16 cellular contexts compared by ENCODE assay signal in the genomic region with DNA sequence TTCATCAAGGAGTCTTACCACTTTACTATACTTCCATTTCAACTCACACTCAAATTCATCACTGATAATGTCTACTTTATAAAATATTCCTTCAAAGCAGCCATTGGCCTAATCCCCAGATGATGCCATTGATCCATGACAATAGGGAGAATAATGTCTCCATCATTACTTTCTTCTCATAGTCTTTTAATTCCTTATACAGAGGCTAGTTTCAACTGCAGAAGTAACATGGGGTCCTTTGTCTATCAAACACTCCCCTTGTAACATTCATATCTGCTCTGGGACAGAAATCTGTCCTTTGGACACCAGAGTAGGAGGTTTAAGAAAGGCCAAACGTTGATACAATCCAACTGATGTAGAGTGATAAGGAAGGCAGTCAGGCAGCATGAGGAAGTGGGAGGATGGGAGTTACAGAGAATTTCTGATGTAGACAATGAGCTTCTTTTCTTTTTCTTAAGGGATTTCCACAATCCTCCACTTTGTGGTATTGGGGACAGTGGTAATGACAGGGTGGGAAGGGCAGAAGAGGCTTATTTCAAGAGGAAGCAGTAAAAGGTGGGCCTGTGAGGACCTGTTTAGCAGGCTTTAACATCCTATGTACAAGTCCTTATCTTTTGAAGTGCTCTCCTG. TPM values are rescaled to one million over a fixed set of nuclear protein-coding genes. Genes with fewer than 3 reads are reported as not detected.
DNase-seq lines count a peak whose midpoint lies in the region; ATAC-seq, FAIRE-seq and TF ChIP-seq lines count a peak whose summit lies in the region.
"Had no signal": no experiment of that assay in that cellular context is flagged by ENCODE, and none has a peak within 500 bp of the region (broad histone marks: within the 10 kb centered on the region; RNA-seq: fewer than 3 reads in every experiment).

No MANE protein-coding gene starts in this region.

- ATAC-seq in HG03135 (IDR thresholded peaks at IDR 0.05; ENCODE audit: unreplicated experiment) (peak; percentile 3), K562 (no peak)
- peak; percentile 21 to 24 for ATAC-seq in stimulated activated naive B cell treated with anti-CD40 and anti-IgM and Interleukin-4, amounts not matched to agents 10 μg/mL and 1 μg/mL and 100 μg/mL, for 72 hours (replicated peaks)
- no peak for ATAC-seq in activated CD4-positive, alpha-beta T cell treated with anti-CD3 and anti-CD28 coated beads for 36 hours
- ATAC-seq: WTC11 had no signal

- POLR2A ChIA-PET in K562 (lab: Yijun Ruan, JAX) = no interaction called here
- POLR2A ChIA-PET in activated CD4-positive, alpha-beta T cell treated with anti-CD3 and anti-CD28 coated beads for 36 hours (lab: Charles Lee) = no interaction called here

- BruUV-seq in K562 (replicated peaks; lab: Mats Ljungman, UMichigan) = no TSS peak

- in situ Hi-C loops in K562 (cut with MboI) = no loop called here

- no peaks in the 10 kb centered on the region; a peak in 1 of 5 replicates for H3K27me3 ChIP-seq in K562 (ENCODE audit: control insufficient read depth in 2 of 2, insufficient read depth in 2 of 2, low read length in 2 of 2)

- no peak for TF ChIP-seq POLR2A in K562 (conservative IDR thresholded peaks at IDR 0.05)

- H3K4me3 ChIP-seq in K562 = no peak overlapping the region
- H3K4me3 ChIP-seq: PC-9 had no signal

- H3K4me2 ChIP-seq in K562 (ENCODE audit: insufficient read depth, low read length) = no peak overlapping the region
- H3K4me2 ChIP-seq: PC-9 had no signal

- no peak for TF ChIP-seq CTCF in K562 (IDR thresholded peaks at IDR 0.05 in 2 of 3, conservative IDR thresholded peaks at IDR 0.05 in 1 of 3; ENCODE audit: insufficient read depth in 2 of 3, low read depth in 1 of 3, low read length in 3 of 3)

- intact Hi-C loops in K562 (cut with micrococcal nuclease) = no loop called here
- intact Hi-C loops in activated CD4-positive, alpha-beta T cell treated with anti-CD3 and anti-CD28 coated beads for 36 hours (cut with DNase I, micrococcal nuclease) = no loop called here

- no peak for DNase-seq in T-helper 1 cell
- DNase-seq in K562 (ENCODE audit: extremely low read depth in 1 of 4, low spot score in 3 of 4) = peak in 1 of 4 experiments; percentile 18
- no peak for DNase-seq in stimulated activated naive B cell treated with anti-CD40 and anti-IgM and Interleukin-4, amounts not matched to agents 10 μg/mL and 1 μg/mL and 100 μg/mL, for 72 hours
- DNase-seq in D341Med (ENCODE audit: low spot score) = no peak
- DNase-seq in SIG-M5 treated with dmso at 0.1 percent for 504 hours (lab: John Stamatoyannopoulos, UW; ENCODE audit: unreplicated experiment) = no peak
- no peak for DNase-seq in activated CD4-positive, alpha-beta T cell treated with anti-CD3 and anti-CD28 coated beads for 36 hours
- DNase-seq: activated gamma-delta T cell; central memory CD4-positive, alpha-beta T cell; DMS153; NCI-H2081; PC-9 had no signal

- peak overlapping the region; percentile 55 for H3K27ac Mint-ChIP-seq in T-helper 1 cell treated with Interleukin-12 subunit alpha and Interleukin-12 subunit beta and Interleukin-4 antibody, amounts not matched to agents 30 μg/mL and 1 μg/mL, for 36 hours
- H3K27ac Mint-ChIP-seq in stimulated activated naive B cell treated with anti-CD40 and anti-IgM and Interleukin-4, amounts not matched to agents 10 μg/mL and 1 μg/mL and 100 μg/mL, for 72 hours = peak overlapping the region; percentile 99
- H3K27ac Mint-ChIP-seq in activated CD4-positive, alpha-beta T cell treated with anti-CD3 and anti-CD28 coated beads for 36 hours = no peak overlapping the region
- H3K27ac Mint-ChIP-seq: nephron, WTC11 had no signal

- H3K4me3 Mint-ChIP-seq in T-helper 1 cell treated with Interleukin-12 subunit alpha and Interleukin-12 subunit beta and Interleukin-4 antibody, amounts not matched to agents 30 μg/mL and 1 μg/mL, for 36 hours = no peak overlapping the region
- H3K4me3 Mint-ChIP-seq in stimulated activated naive B cell treated with anti-CD40 and anti-IgM and Interleukin-4, amounts not matched to agents 10 μg/mL and 1 μg/mL and 100 μg/mL, for 72 hours = peak overlapping the region; percentile 50 to 84
- H3K4me3 Mint-ChIP-seq in activated CD4-positive, alpha-beta T cell treated with anti-CD3 and anti-CD28 coated beads for 36 hours = no peak overlapping the region
- H3K4me3 Mint-ChIP-seq: nephron, WTC11 had no signal

- H2AFZ ChIP-seq in K562 (ENCODE audit: low read depth, low read length) = no peak overlapping the region
- H2AFZ ChIP-seq: PC-9 had no signal

- H3K27me3 Mint-ChIP-seq in T-helper 1 cell treated with Interleukin-12 subunit alpha and Interleukin-12 subunit beta and Interleukin-4 antibody, amounts not matched to agents 30 μg/mL and 1 μg/mL, for 36 hours (ENCODE audit: low read depth) = peaks cover 15% of the 10 kb centered on the region
- no peaks in the 10 kb centered on the region for H3K27me3 Mint-ChIP-seq in stimulated activated naive B cell treated with anti-CD40 and anti-IgM and Interleukin-4, amounts not matched to agents 10 μg/mL and 1 μg/mL and 100 μg/mL, for 72 hours
- H3K27me3 Mint-ChIP-seq in activated CD4-positive, alpha-beta T cell treated with anti-CD3 and anti-CD28 coated beads for 36 hours = peaks cover 4% of the 10 kb centered on the region

- no peaks in the 10 kb centered on the region for H3K9me1 ChIP-seq in K562 (ENCODE audit: control insufficient read depth, insufficient read depth, low read length)

- H3K79me2 ChIP-seq in K562 (ENCODE audit: control insufficient read depth, insufficient read depth, low read length) = no peaks in the 10 kb centered on the region

- no peak overlapping the region for H3K9ac ChIP-seq in K562 (ENCODE audit: insufficient read depth in 1 of 2, low read depth in 2 of 2, low read length in 2 of 2)

- FAIRE-seq in K562 (lab: Jason Lieb, UNC) = no peak

- peaks cover 19% of the 10 kb centered on the region for H3K4me1 Mint-ChIP-seq in T-helper 1 cell treated with Interleukin-12 subunit alpha and Interleukin-12 subunit beta and Interleukin-4 antibody, amounts not matched to agents 30 μg/mL and 1 μg/mL, for 36 hours (ENCODE audit: low read depth)
- peaks cover 39 to 68% of the 10 kb centered on the region in 2 donors for H3K4me1 Mint-ChIP-seq in stimulated activated naive B cell treated with anti-CD40 and anti-IgM and Interleukin-4, amounts not matched to agents 10 μg/mL and 1 μg/mL and 100 μg/mL, for 72 hours
- H3K4me1 Mint-ChIP-seq in activated CD4-positive, alpha-beta T cell treated with anti-CD3 and anti-CD28 coated beads for 36 hours = peaks cover 10% of the 10 kb centered on the region
- H3K4me1 Mint-ChIP-seq: nephron had no signal

- no peaks in the 10 kb centered on the region for H3K4me1 ChIP-seq in K562 (replicated peaks in 1 of 2; ENCODE audit: control insufficient read depth in 2 of 2, insufficient read depth in 2 of 2, low read length in 2 of 2)

- H3K9me3 Mint-ChIP-seq in T-helper 1 cell treated with Interleukin-12 subunit alpha and Interleukin-12 subunit beta and Interleukin-4 antibody, amounts not matched to agents 30 μg/mL and 1 μg/mL, for 36 hours = no peaks in the 10 kb centered on the region
- peaks cover 0 to 1% of the 10 kb centered on the region in 2 donors for H3K9me3 Mint-ChIP-seq in stimulated activated naive B cell treated with anti-CD40 and anti-IgM and Interleukin-4, amounts not matched to agents 10 μg/mL and 1 μg/mL and 100 μg/mL, for 72 hours
- H3K9me3 Mint-ChIP-seq in activated CD4-positive, alpha-beta T cell treated with anti-CD3 and anti-CD28 coated beads for 36 hours (ENCODE audit: low read depth) = no peaks in the 10 kb centered on the region
- H3K9me3 Mint-ChIP-seq: nephron, WTC11 had no signal

- H3K27ac ChIP-seq in K562 (ENCODE audit: extremely low read depth, low read depth, low read length) = no peak overlapping the region
- H3K27ac ChIP-seq: PC-9 had no signal

- no peaks in the 10 kb centered on the region for H4K20me1 ChIP-seq in K562 (replicated peaks; ENCODE audit: control insufficient read depth, insufficient read depth, low read length)

- no peak for TF ChIP-seq RAD21 in K562 (CRISPR knock-in tag; conservative IDR thresholded peaks at IDR 0.05 in 1 of 2, IDR thresholded peaks at IDR 0.05 in 1 of 2)

- WGBS in K562 (ENCODE audit: insufficient coverage, low coverage, missing lambda C conversion rate) = 9% methylated on average over 1 of the region's 1 CpG

- no peak for TF ChIP-seq EP300 in K562 (IDR thresholded peaks at IDR 0.05; ENCODE audit: low read length)

- no peaks in the 10 kb centered on the region for H3K36me3 ChIP-seq in K562 (ENCODE audit: control insufficient read depth, insufficient read depth, low read length)

- CTCF ChIA-PET in K562 (lab: Yijun Ruan, JAX; ENCODE audit: low intra/inter-chr PET ratio) = no interaction called here
- CTCF ChIA-PET in activated CD4-positive, alpha-beta T cell treated with anti-CD3 and anti-CD28 coated beads for 36 hours (lab: Charles Lee) = interaction anchor here (0.6 to 1.2 kb wide), 2 partner anchors 13 to 21 kb away, joined by 3 to 4 read pairs; no protein-coding TSS in a partner anchor

- H3K9me3 ChIP-seq in K562 (replicated peaks; ENCODE audit: control insufficient read depth, insufficient read depth, low read depth, low read length) = no peaks in the 10 kb centered on the region

- no peaks in the 10 kb centered on the region for H3K36me3 Mint-ChIP-seq in T-helper 1 cell treated with Interleukin-12 subunit alpha and Interleukin-12 subunit beta and Interleukin-4 antibody, amounts not matched to agents 30 μg/mL and 1 μg/mL, for 36 hours (ENCODE audit: low read depth)
- H3K36me3 Mint-ChIP-seq in stimulated activated naive B cell treated with anti-CD40 and anti-IgM and Interleukin-4, amounts not matched to agents 10 μg/mL and 1 μg/mL and 100 μg/mL, for 72 hours = peaks cover 0 to 2% of the 10 kb centered on the region in 2 donors
- no peaks in the 10 kb centered on the region for H3K36me3 Mint-ChIP-seq in activated CD4-positive, alpha-beta T cell treated with anti-CD3 and anti-CD28 coated beads for 36 hours (ENCODE audit: low read depth)
- H3K36me3 Mint-ChIP-seq: WTC11 had no signal

RNA-seq across cellular contexts. Expression of a gene that starts 18.9 kb away (rescaled TPM):
- total RNA-seq in K562 (2011; cell fraction: chromatin; rRNA removed; ENCODE audit: low replicate concordance) = not detected in 2 replicates
- total RNA-seq in K562 (2011; cell fraction: nucleolus; rRNA removed) = not detected in 2 replicates
- total RNA-seq in K562 (2011; cell fraction: nucleoplasm; rRNA removed) = not detected in 2 replicates
- not detected in 2 replicates for total RNA-seq in K562 (2014; rRNA removed)
- total RNA-seq in K562 (2014; rRNA removed; fragmentation: Illumina TruSeq; extraction: Trizol) = not detected in 2 replicates
- total RNA-seq in K562 (2015; rRNA removed; fragmentation: Illumina TruSeq; extraction: Trizol) = not detected in 2 replicates
- total RNA-seq in K562 (2021) = 0.07 TPM in 1 of 2 replicates, not detected in the other
- polyA plus RNA-seq in K562 (2011; rRNA removed) = not detected in 2 replicates
- polyA plus RNA-seq in K562 (2011; cell fraction: cytosol; rRNA removed) = not detected in 2 replicates
- not detected in 2 replicates for polyA plus RNA-seq in K562 (2011; cell fraction: nucleus; rRNA removed)
- polyA plus RNA-seq in K562 (2012) = not detected in 2 replicates
- polyA plus RNA-seq in K562 (2014; fragmentation: Illumina TruSeq; extraction: Trizol) = not detected in 2 replicates
- not detected for polyA plus RNA-seq in K562 (2014; fragmentation: Nextera tagmentation; extraction: Ambion mirVana)
- polyA plus RNA-seq in K562 (2014; rRNA removed) = not detected in 2 replicates
- polyA minus RNA-seq in K562 (2011; rRNA and poly(A)+ RNA removed) = not detected in 2 replicates
- polyA minus RNA-seq in K562 (2011; cell fraction: cytosol; rRNA and poly(A)+ RNA removed) = not detected in 2 replicates
- not detected in 2 replicates for polyA minus RNA-seq in K562 (2011; cell fraction: nucleus; rRNA and poly(A)+ RNA removed)
- total RNA-seq in activated CD4-positive, alpha-beta T cell treated with anti-CD3 and anti-CD28 coated beads for 36 hours = 1 to 10 TPM; 1.7 to 3.3 TPM
- total RNA-seq: A172, PC-9 had no signal

RNA-seq across cellular contexts. Expression of a gene that starts 45.1 kb away (rescaled TPM):
- total RNA-seq in K562 (2011; cell fraction: chromatin; rRNA removed; ENCODE audit: low replicate concordance) = not detected in 2 replicates
- total RNA-seq in K562 (2011; cell fraction: nucleolus; rRNA removed) = not detected in 2 replicates
- not detected in 2 replicates for total RNA-seq in K562 (2011; cell fraction: nucleoplasm; rRNA removed)
- total RNA-seq in K562 (2014; rRNA removed) = 0.23 TPM in 1 of 2 replicates, not detected in the other
- total RNA-seq in K562 (2014; rRNA removed; fragmentation: Illumina TruSeq; extraction: Trizol) = 0.55 TPM in 1 of 2 replicates, not detected in the other
- 0.30 and 0.51 TPM in 2 replicates for total RNA-seq in K562 (2015; rRNA removed; fragmentation: Illumina TruSeq; extraction: Trizol)
- 0.60 and 1.2 TPM in 2 replicates for total RNA-seq in K562 (2021)
- 0.05 and 0.74 TPM in 2 replicates for polyA plus RNA-seq in K562 (2011; rRNA removed)
- 0.55 and 0.88 TPM in 2 replicates for polyA plus RNA-seq in K562 (2011; cell fraction: cytosol; rRNA removed)
- polyA plus RNA-seq in K562 (2011; cell fraction: nucleus; rRNA removed) = 0.64 TPM in 1 of 2 replicates, not detected in the other
- 0.75 and 0.79 TPM in 2 replicates for polyA plus RNA-seq in K562 (2012)
- 0.56 and 1.8 TPM in 2 replicates for polyA plus RNA-seq in K562 (2014; fragmentation: Illumina TruSeq; extraction: Trizol)
- polyA plus RNA-seq in K562 (2014; fragmentation: Nextera tagmentation; extraction: Ambion mirVana) = under 1 TPM; 0.46 to 0.49 TPM
- polyA plus RNA-seq in K562 (2014; rRNA removed) = 0.45 and 0.93 TPM in 2 replicates
- polyA minus RNA-seq in K562 (2011; rRNA and poly(A)+ RNA removed) = 0.21 TPM in 1 of 2 replicates, not detected in the other
- not detected in 2 replicates for polyA minus RNA-seq in K562 (2011; cell fraction: cytosol; rRNA and poly(A)+ RNA removed)
- under 0.01 TPM in 1 of 2 replicates, not detected in the other for polyA minus RNA-seq in K562 (2011; cell fraction: nucleus; rRNA and poly(A)+ RNA removed)
- 10 to 100 TPM; 11.5 to 13.3 TPM for total RNA-seq in activated CD4-positive, alpha-beta T cell treated with anti-CD3 and anti-CD28 coated beads for 36 hours
- total RNA-seq: PC-9 had no signal

RNA-seq across cellular contexts. Expression of a gene that starts 47.5 kb away (rescaled TPM):
- total RNA-seq in K562 (2011; cell fraction: chromatin; rRNA removed; ENCODE audit: low replicate concordance) = not detected in 2 replicates
- total RNA-seq in K562 (2011; cell fraction: nucleolus; rRNA removed) = not detected in 2 replicates
- total RNA-seq in K562 (2011; cell fraction: nucleoplasm; rRNA removed) = 0.76 TPM in 1 of 2 replicates, not detected in the other
- total RNA-seq in K562 (2014; rRNA removed) = 0.68 and 3.0 TPM in 2 replicates
- total RNA-seq in K562 (2014; rRNA removed; fragmentation: Illumina TruSeq; extraction: Trizol) = 0.35 and 0.51 TPM in 2 replicates
- total RNA-seq in K562 (2015; rRNA removed; fragmentation: Illumina TruSeq; extraction: Trizol) = 0.51 and 0.98 TPM in 2 replicates
- total RNA-seq in K562 (2021) = 0.66 and 1.1 TPM in 2 replicates
- 0.15 and 0.71 TPM in 2 replicates for polyA plus RNA-seq in K562 (2011; rRNA removed)
- 0.22 and 0.86 TPM in 2 replicates for polyA plus RNA-seq in K562 (2011; cell fraction: cytosol; rRNA removed)
- 0.33 TPM in 1 of 2 replicates, not detected in the other for polyA plus RNA-seq in K562 (2011; cell fraction: nucleus; rRNA removed)
- polyA plus RNA-seq in K562 (2012) = 1.5 and 2.2 TPM in 2 replicates
- polyA plus RNA-seq in K562 (2014; fragmentation: Illumina TruSeq; extraction: Trizol) = 0.80 and 1.2 TPM in 2 replicates
- polyA plus RNA-seq in K562 (2014; fragmentation: Nextera tagmentation; extraction: Ambion mirVana) = under 1 TPM; 0.07 to 0.18 TPM
- 0.41 and 1.8 TPM in 2 replicates for polyA plus RNA-seq in K562 (2014; rRNA removed)
- 0.63 TPM in 1 of 2 replicates, not detected in the other for polyA minus RNA-seq in K562 (2011; rRNA and poly(A)+ RNA removed)
- not detected in 2 replicates for polyA minus RNA-seq in K562 (2011; cell fraction: cytosol; rRNA and poly(A)+ RNA removed)
- polyA minus RNA-seq in K562 (2011; cell fraction: nucleus; rRNA and poly(A)+ RNA removed) = not detected in 2 replicates
- total RNA-seq in activated CD4-positive, alpha-beta T cell treated with anti-CD3 and anti-CD28 coated beads for 36 hours = 1 to 10 TPM; 5.2 to 5.4 TPM
- total RNA-seq: A172, PC-9 had no signal

RNA-seq across cellular contexts. Expression of a gene that starts 59.9 kb away (rescaled TPM):
- total RNA-seq in K562 (2011; cell fraction: chromatin; rRNA removed; ENCODE audit: low replicate concordance) = 729 and 883 TPM in 2 replicates
- total RNA-seq in K562 (2011; cell fraction: nucleolus; rRNA removed) = 319 and 374 TPM in 2 replicates
- total RNA-seq in K562 (2011; cell fraction: nucleoplasm; rRNA removed) = 421 and 486 TPM in 2 replicates
- total RNA-seq in K562 (2014; rRNA removed) = 133 and 136 TPM in 2 replicates
- 135 and 136 TPM in 2 replicates for total RNA-seq in K562 (2014; rRNA removed; fragmentation: Illumina TruSeq; extraction: Trizol)
- 185 and 186 TPM in 2 replicates for total RNA-seq in K562 (2015; rRNA removed; fragmentation: Illumina TruSeq; extraction: Trizol)
- total RNA-seq in K562 (2021) = 173 and 181 TPM in 2 replicates
- 189 and 242 TPM in 2 replicates for polyA plus RNA-seq in K562 (2011; rRNA removed)
- 99.8 and 136 TPM in 2 replicates for polyA plus RNA-seq in K562 (2011; cell fraction: cytosol; rRNA removed)
- 407 and 463 TPM in 2 replicates for polyA plus RNA-seq in K562 (2011; cell fraction: nucleus; rRNA removed)
- polyA plus RNA-seq in K562 (2012) = 164 and 174 TPM in 2 replicates
- polyA plus RNA-seq in K562 (2014; fragmentation: Illumina TruSeq; extraction: Trizol) = 211 and 252 TPM in 2 replicates
- 100 to 1,000 TPM in 1 of 2 experiments, 10 to 100 TPM in 1; 19.0 to 113 TPM for polyA plus RNA-seq in K562 (2014; fragmentation: Nextera tagmentation; extraction: Ambion mirVana)
- 192 and 194 TPM in 2 replicates for polyA plus RNA-seq in K562 (2014; rRNA removed)
- polyA minus RNA-seq in K562 (2011; rRNA and poly(A)+ RNA removed) = 117 and 145 TPM in 2 replicates
- 73.6 and 84.6 TPM in 2 replicates for polyA minus RNA-seq in K562 (2011; cell fraction: cytosol; rRNA and poly(A)+ RNA removed)
- 153 and 260 TPM in 2 replicates for polyA minus RNA-seq in K562 (2011; cell fraction: nucleus; rRNA and poly(A)+ RNA removed)
- 100 to 1,000 TPM; 230 to 338 TPM for total RNA-seq in activated CD4-positive, alpha-beta T cell treated with anti-CD3 and anti-CD28 coated beads for 36 hours

Comparison
In these comparisons a context has a peak if more than half of its experiments do, and no peak if none do; other contexts are left out.
1. H3K4me3 Mint-ChIP-seq: peak in stimulated activated naive B cell treated with anti-CD40 and anti-IgM and Interleukin-4, amounts not matched to agents 10 μg/mL and 1 μg/mL and 100 μg/mL, for 72 hours (2 of 2); none in T-helper 1 cell treated with Interleukin-12 subunit alpha and Interleukin-12 subunit beta and Interleukin-4 antibody, amounts not matched to agents 30 μg/mL and 1 μg/mL, for 36 hours (single experiment) and activated CD4-positive, alpha-beta T cell treated with anti-CD3 and anti-CD28 coated beads for 36 hours (single experiment).
2. ATAC-seq: peak in HG03135 (single experiment) and stimulated activated naive B cell treated with anti-CD40 and anti-IgM and Interleukin-4, amounts not matched to agents 10 μg/mL and 1 μg/mL and 100 μg/mL, for 72 hours (2 of 2); none in K562 (single experiment) and activated CD4-positive, alpha-beta T cell treated with anti-CD3 and anti-CD28 coated beads for 36 hours (single experiment).
3. RNA of a gene that starts 45.1 kb away (total RNA-seq): 11.5 to 13.3 TPM in activated CD4-positive, alpha-beta T cell treated with anti-CD3 and anti-CD28 coated beads for 36 hours; 0.23 to 1.2 TPM in K562; every median in the first group is over 4 times any median in the second.